In genomic region chrX:119692241-119693031, GRCh38 we compare ENCODE assay signal across 1 cellular context.
TF ChIP-seq lines count a peak whose summit lies in the region.

No MANE protein-coding gene starts in this region.

TF ChIP-seq in GM23338, 12 proteins besides CTCF, POLR2A, EP300 and RAD21 (continued from another document):
- TF ChIP-seq ZNF462 (CRISPR knock-in tag; IDR thresholded peaks at IDR 0.05), result no peak
- TF ChIP-seq REST (IDR thresholded peaks at IDR 0.05; ENCODE audit: unreplicated experiment), result no peak
- TF ChIP-seq EZH2phosphoT487 (IDR thresholded peaks at IDR 0.05; ENCODE audit: unreplicated experiment), result no peak
- no peak for TF ChIP-seq NANOG (IDR thresholded peaks at IDR 0.05; ENCODE audit: borderline replicate concordance)
- no peak for TF ChIP-seq POLR2AphosphoS5 (IDR thresholded peaks at IDR 0.05; ENCODE audit: low read depth)
- no peak for TF ChIP-seq EZH2 (IDR thresholded peaks at IDR 0.05; ENCODE audit: low read depth, unreplicated experiment)
